Comparison of ENCODE assay signal across 9 cellular contexts in genomic region chr7:120991133-120991532, GRCh38. TPM values are rescaled to one million over a fixed set of nuclear protein-coding genes. Genes with fewer than 3 reads are reported as not detected.
DNase-seq lines count a peak whose midpoint lies in the region; TF ChIP-seq lines count a peak whose summit lies in the region.
"Had no signal": no experiment of that assay in that cellular context is flagged by ENCODE, and none has a peak within 500 bp of the region (broad histone marks: within the 10 kb centered on the region; RNA-seq: fewer than 3 reads in every experiment).

No MANE protein-coding gene starts in this region.

- peak overlapping the region; percentile 94 for H3K27ac ChIP-seq in left ventricle myocardium inferior (replicated peaks)
- H3K27ac ChIP-seq in mammary epithelial cell (ENCODE audit: insufficient read depth, low read depth, low read length) = no peak overlapping the region
- peak overlapping the region; percentile 89 to 96 for H3K27ac ChIP-seq in uterus

- no peaks in the 10 kb centered on the region for H3K9me3 ChIP-seq in left ventricle myocardium inferior (replicated peaks)
- H3K9me3 ChIP-seq in mammary epithelial cell (replicated peaks; ENCODE audit: insufficient read depth, low read length) = no peaks in the 10 kb centered on the region
- H3K9me3 ChIP-seq in uterus = no peaks in the 10 kb centered on the region

- H4K20me1 ChIP-seq in mammary epithelial cell (ENCODE audit: insufficient read depth, low read length) = no peaks in the 10 kb centered on the region

- intact Hi-C loops in left ventricle myocardium inferior (cut with micrococcal nuclease) (no loop called here), cardiac septum (cut with DNase I) (no loop called here), mammary epithelial cell (cut with micrococcal nuclease) (no loop called here), uterus (cut with DNase I; ENCODE audit: low total_unique reads) (no loop called here)

- peak overlapping the region in 2 of 3 experiments; percentile 81 to 99 for H3K27ac Mint-ChIP-seq in nephron

- H3K9me3 Mint-ChIP-seq in nephron = no peaks in the 10 kb centered on the region

- no peak for TF ChIP-seq CTCF in left ventricle myocardium inferior (IDR thresholded peaks at IDR 0.05; ENCODE audit: borderline replicate concordance)
- no peak for TF ChIP-seq CTCF in mammary epithelial cell (conservative IDR thresholded peaks at IDR 0.05 in 1 of 2, IDR thresholded peaks at IDR 0.05 in 1 of 2; ENCODE audit: extremely low read depth in 1 of 2, insufficient read depth in 1 of 2, low read depth in 1 of 2, low read length in 2 of 2)
- no peak for TF ChIP-seq CTCF in nephron (IDR thresholded peaks at IDR 0.05; ENCODE audit: unreplicated experiment in 3 of 3)
- TF ChIP-seq CTCF in uterus (IDR thresholded peaks at IDR 0.05) = no peak

- dilution Hi-C loops in mammary epithelial cell (cut with HindIII; ENCODE audit: low sequenced_read_pairs) = no loop called here

- H2AFZ ChIP-seq in mammary epithelial cell (ENCODE audit: low read depth, low read length) = no peak overlapping the region

- H3K4me1 ChIP-seq in left ventricle myocardium inferior (peaks cover 70% of the 10 kb centered on the region), mammary epithelial cell (ENCODE audit: insufficient read depth, low read length) (peaks cover 12% of the 10 kb centered on the region), uterus (peaks cover 0 to 8% of the 10 kb centered on the region in 2 donors)

- WGBS in mammary epithelial cell (ENCODE audit: low coverage, missing lambda C conversion rate) = 100% methylated on average over 1 of the region's 1 CpG

- DNase-seq in left ventricle myocardium inferior (no peak), cardiac septum (ENCODE audit: low spot score) (no peak), mammary epithelial cell (no peak), uterus (no peak), SIG-M5 (lab: John Stamatoyannopoulos, UW) (no peak), mesenteric fat pad (ENCODE audit: low spot score) (no peak)
- DNase-seq in activated effector memory CD4-positive, alpha-beta T cell treated with Interleukin-2 at 50 U/mL for 16 hours = no peak
- DNase-seq: Kasumi-1 had no signal

- H3K4me2 ChIP-seq in mammary epithelial cell (ENCODE audit: insufficient read depth, low read depth, low read length) = peak overlapping the region; percentile 13

- TF ChIP-seq POLR2A in uterus (IDR thresholded peaks at IDR 0.05) = no peak

- peak overlapping the region; percentile 88 to 94 (median 90) for H3K4me3 Mint-ChIP-seq in nephron

- no peaks in the 10 kb centered on the region for H3K27me3 ChIP-seq in left ventricle myocardium inferior (ENCODE audit: low read depth)
- no peaks in the 10 kb centered on the region for H3K27me3 ChIP-seq in mammary epithelial cell (ENCODE audit: insufficient read depth, low read length)
- H3K27me3 ChIP-seq in uterus = no peaks in the 10 kb centered on the region

- peak overlapping the region; percentile 74 for H3K4me3 ChIP-seq in left ventricle myocardium inferior
- no peak overlapping the region for H3K4me3 ChIP-seq in mammary epithelial cell (replicated peaks in 1 of 3; ENCODE audit: insufficient read depth in 1 of 3, low read depth in 2 of 3, low read length in 3 of 3)
- H3K4me3 ChIP-seq in uterus = peak overlapping the region; percentile 49 to 62

- H3K79me2 ChIP-seq in mammary epithelial cell (ENCODE audit: insufficient read depth, low read length) = no peaks in the 10 kb centered on the region

- H3K36me3 ChIP-seq in left ventricle myocardium inferior = no peaks in the 10 kb centered on the region
- H3K36me3 ChIP-seq in mammary epithelial cell (ENCODE audit: insufficient read depth, low read length) = no peaks in the 10 kb centered on the region
- H3K36me3 ChIP-seq in uterus = no peaks in the 10 kb centered on the region

- no TSS peak for BruUV-seq in mammary epithelial cell (replicated peaks; lab: Mats Ljungman, UMichigan)

- H3K36me3 Mint-ChIP-seq in nephron (ENCODE audit: low read depth) = peaks cover 15% of the 10 kb centered on the region

- no peak overlapping the region for H3K9ac ChIP-seq in mammary epithelial cell (ENCODE audit: insufficient read depth, low read length)

- peaks cover 53% of the 10 kb centered on the region for H3K4me1 Mint-ChIP-seq in nephron

- CTCF ChIA-PET in mammary epithelial cell (lab: Charles Lee; ENCODE audit: low non-redundant PET) = no interaction called here

- H3K27me3 Mint-ChIP-seq in nephron (ENCODE audit: low read depth) = peaks cover 19% of the 10 kb centered on the region

- in situ Hi-C loops in mammary epithelial cell (cut with MboI; ENCODE audit: low sequenced_read_pairs in 2 of 2) = loop anchor here in 1 of 2 donors (10.0 to 25.0 kb wide), 2 partner anchors 84 to 346 kb away; partner anchors contain the start of gene WNT16

RNA-seq across cellular contexts. Expression of gene CPED1, which starts 2.6 kb away (rescaled TPM):
- total RNA-seq in left ventricle myocardium inferior (33.8 TPM), cardiac septum (48.7 TPM), mammary epithelial cell (1 to 10 TPM; 1.7 to 2.0 TPM), uterus (100 to 1,000 TPM in 1 of 4 donors, 10 to 100 TPM in 3; 47.4 to 194 (median 59.2) TPM), mesenteric fat pad (44.4 TPM)
- polyA plus RNA-seq in mammary epithelial cell = 1.1 TPM
- 1.1 TPM for polyA minus RNA-seq in mammary epithelial cell

RNA-seq across cellular contexts. Expression of gene ING3, which starts 40.6 kb away (rescaled TPM):
- total RNA-seq in left ventricle myocardium inferior = 13.4 TPM
- total RNA-seq in cardiac septum = 15.5 TPM
- total RNA-seq in mammary epithelial cell = 10 to 100 TPM; 11.7 TPM
- 7.3 TPM for polyA plus RNA-seq in mammary epithelial cell
- polyA minus RNA-seq in mammary epithelial cell = 4.1 TPM
- total RNA-seq in uterus = 10 to 100 TPM; 16.4 to 37.7 (median 21.3) TPM
- 14.3 TPM for total RNA-seq in mesenteric fat pad

Comparison
In these comparisons a context has a peak if more than half of its experiments do, and no peak if none do; other contexts are left out.
1. H3K4me3 ChIP-seq: peak in left ventricle myocardium inferior (single experiment) and uterus (2 of 2); none in mammary epithelial cell (0 of 3).
2. RNA of gene CPED1, which starts 2.6 kb away (total RNA-seq): 47.4 to 194 TPM in uterus, 48.7 TPM in cardiac septum (single experiment), 44.4 TPM in mesenteric fat pad (single experiment) and 33.8 TPM in left ventricle myocardium inferior (single experiment); 1.7 to 2.0 TPM in mammary epithelial cell; every median in the first group is over 10 times any median in the second.